20 cellular contexts compared by ENCODE assay signal in the genomic region with DNA sequence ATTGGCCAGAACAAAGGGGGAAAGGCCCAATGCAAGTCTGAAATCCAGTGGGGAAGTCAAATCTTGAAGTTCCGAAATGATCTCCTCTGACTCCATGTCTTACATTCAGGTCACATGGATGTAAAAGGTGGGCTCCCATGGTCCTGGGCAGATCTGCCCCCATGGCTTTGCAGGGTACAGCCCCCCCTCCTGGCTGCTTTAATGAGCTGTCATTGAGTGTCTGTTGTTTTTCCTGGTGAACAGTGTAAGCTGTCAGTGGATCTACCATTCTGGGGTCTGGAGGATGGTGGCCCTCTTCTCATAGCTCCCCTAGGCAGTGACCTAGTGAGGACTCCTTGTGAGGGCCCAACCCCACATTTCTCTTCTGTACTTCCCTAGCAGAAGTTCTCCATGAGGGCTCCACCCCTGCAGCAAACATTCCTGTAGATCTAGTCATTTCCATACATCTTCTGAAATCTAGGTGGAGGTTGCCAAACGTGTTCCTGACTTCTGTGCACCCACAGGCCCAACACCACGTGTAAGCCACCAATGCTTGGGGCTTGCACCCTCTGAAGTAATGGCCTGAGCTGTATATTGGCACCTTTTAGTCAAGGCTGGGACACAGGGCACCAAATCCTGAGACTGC. TPM values are rescaled to one million over a fixed set of nuclear protein-coding genes. Genes with fewer than 3 reads are reported as not detected.
DNase-seq lines count a peak whose midpoint lies in the region; ATAC-seq and TF ChIP-seq lines count a peak whose summit lies in the region.
"Had no signal": no experiment of that assay in that cellular context is flagged by ENCODE, and none has a peak within 500 bp of the region (broad histone marks: within the 10 kb centered on the region; RNA-seq: fewer than 3 reads in every experiment).

No MANE protein-coding gene starts in this region.

- no peak overlapping the region for H3K23ac ChIP-seq in H9 (ENCODE audit: insufficient read length, low read depth, low read length)

- H4K5ac ChIP-seq in H9 (ENCODE audit: insufficient read length, low read depth, low read length): no peak overlapping the region

- no peaks in the 10 kb centered on the region for H3K79me2 ChIP-seq in mammary epithelial cell (ENCODE audit: insufficient read depth, low read length)
- H3K79me2 ChIP-seq in neural progenitor cell (ENCODE audit: low read depth): no peaks in the 10 kb centered on the region
- no peaks in the 10 kb centered on the region for H3K79me2 ChIP-seq in H9 (ENCODE audit: insufficient read depth, low read length)

- H3K27me3 Mint-ChIP-seq in neural progenitor cell (ENCODE audit: insufficient read depth, low read depth) (no peaks in the 10 kb centered on the region), H9 (ENCODE audit: low read depth) (no peaks in the 10 kb centered on the region)

- no peak overlapping the region for H2BK20ac ChIP-seq in H9 (ENCODE audit: low read depth, low read length, poor library complexity, severe bottlenecking)

- DNase-seq in GM12865 (ENCODE audit: low read depth) (no peak), mammary epithelial cell (peak; percentile 51), neural progenitor cell (ENCODE audit: low spot score) (no peak), SJCRH30 (no peak), ecto neural progenitor cell (ENCODE audit: low spot score) (no peak), H9 (no peak)
- DNase-seq: CD8-positive, alpha-beta memory T cell; NCI-H1436 treated with DMSO at 0.1 percent for 48 hours; NCI-H69; Right ventricle myocardium superior had no signal

- dilution Hi-C loops in mammary epithelial cell (cut with HindIII; ENCODE audit: low sequenced_read_pairs): no loop called here

- no peaks in the 10 kb centered on the region for H3K79me1 ChIP-seq in H9 (ENCODE audit: insufficient read depth, low read depth, low read length, poor library complexity, severe bottlenecking)

- H3K4me1 Mint-ChIP-seq in neural progenitor cell: no peaks in the 10 kb centered on the region
- H3K4me1 Mint-ChIP-seq in H9: no peaks in the 10 kb centered on the region
- H3K4me1 Mint-ChIP-seq: CD8-positive, alpha-beta memory T cell; IgD-negative memory B cell had no signal

- 50% methylated on average over 2 of the region's 3 CpGs for WGBS in mammary epithelial cell (ENCODE audit: low coverage, missing lambda C conversion rate)
- no CpG with 5 or more reads among the region's 3 CpGs for WGBS in H9 (ENCODE audit: extremely low coverage, insufficient read length, low lambda C conversion rate)

- H3K56ac ChIP-seq in H9 (ENCODE audit: insufficient read length, low read depth, low read length): no peak overlapping the region

- H3K9ac ChIP-seq in mammary epithelial cell (ENCODE audit: insufficient read depth, low read length): no peak overlapping the region
- H3K9ac ChIP-seq in neural progenitor cell: no peak overlapping the region
- no peak overlapping the region for H3K9ac ChIP-seq in H9 (ENCODE audit: extremely low read depth, insufficient read length, low read length)

- H3F3A ChIP-seq in neural progenitor cell (ENCODE audit: low read depth): no peaks in the 10 kb centered on the region

- H3K27ac ChIP-seq in mammary epithelial cell (ENCODE audit: insufficient read depth, low read depth, low read length) (no peak overlapping the region), neural progenitor cell (no peak overlapping the region), SJCRH30 (no peak overlapping the region), H9 (ENCODE audit: insufficient read length, low read depth, low read length) (no peak overlapping the region)

- no peak overlapping the region for H3K14ac ChIP-seq in H9 (ENCODE audit: insufficient read depth, low read length)

- H3K27ac Mint-ChIP-seq in neural progenitor cell: no peak overlapping the region
- no peak overlapping the region for H3K27ac Mint-ChIP-seq in H9
- H3K27ac Mint-ChIP-seq: IgD-negative memory B cell had no signal

- no peak overlapping the region for H3K18ac ChIP-seq in H9 (ENCODE audit: insufficient read length, low read depth, low read length)

- peaks cover 5% of the 10 kb centered on the region for H3K9me3 ChIP-seq in mammary epithelial cell (replicated peaks; ENCODE audit: insufficient read depth, low read length)
- no peaks in the 10 kb centered on the region for H3K9me3 ChIP-seq in neural progenitor cell (ENCODE audit: low read depth)
- H3K9me3 ChIP-seq in SJCRH30 (replicated peaks): no peaks in the 10 kb centered on the region
- H3K9me3 ChIP-seq in H9 (ENCODE audit: control insufficient read depth, low read depth, low read length): no peaks in the 10 kb centered on the region
- H3K9me3 ChIP-seq: HAP-1 had no signal

- H2AK5ac ChIP-seq in H9 (ENCODE audit: insufficient read length, low read length): no peak overlapping the region

- H3K4me2 ChIP-seq in mammary epithelial cell (ENCODE audit: insufficient read depth, low read depth, low read length) (peak overlapping the region; percentile 52), neural progenitor cell (no peak overlapping the region), H9 (ENCODE audit: insufficient read depth, insufficient read length, low read length) (no peak overlapping the region)

- H4K91ac ChIP-seq in H9 (ENCODE audit: insufficient read length, low read depth, low read length): no peak overlapping the region

- CTCF ChIA-PET in mammary epithelial cell (lab: Charles Lee; ENCODE audit: low non-redundant PET): no interaction called here

- H2AFZ ChIP-seq in mammary epithelial cell (ENCODE audit: low read depth, low read length) (peak overlapping the region; percentile 76), neural progenitor cell (replicated peaks) (no peak overlapping the region), H9 (ENCODE audit: low read length) (no peak overlapping the region)

- peak; percentile 46 for ATAC-seq in HG03342 (IDR thresholded peaks at IDR 0.05; ENCODE audit: unreplicated experiment)
- ATAC-seq in GM18907 (IDR thresholded peaks at IDR 0.05; ENCODE audit: unreplicated experiment): no peak
- ATAC-seq: Panc1, SK-N-SH treated with all-trans-retinoic acid at 6 μM for 48 hours had no signal

- H3K36me3 Mint-ChIP-seq in neural progenitor cell (no peaks in the 10 kb centered on the region), H9 (ENCODE audit: insufficient read depth in 1 of 3, low read depth in 3 of 3) (peaks cover 9 to 13% (median 12%) of the 10 kb centered on the region in 3 experiments; a peak in 5 of 7 replicates)

- H3K36me3 ChIP-seq in mammary epithelial cell (ENCODE audit: insufficient read depth, low read length): no peaks in the 10 kb centered on the region
- no peaks in the 10 kb centered on the region for H3K36me3 ChIP-seq in neural progenitor cell
- H3K36me3 ChIP-seq in SJCRH30: no peaks in the 10 kb centered on the region
- H3K36me3 ChIP-seq: HAP-1 had no signal

- H3K27me3 ChIP-seq in mammary epithelial cell (ENCODE audit: insufficient read depth, low read length): no peaks in the 10 kb centered on the region
- H3K27me3 ChIP-seq in neural progenitor cell: no peaks in the 10 kb centered on the region
- H3K27me3 ChIP-seq in SJCRH30: no peaks in the 10 kb centered on the region
- H3K27me3 ChIP-seq in H9 (ENCODE audit: insufficient read depth, low read length): no peaks in the 10 kb centered on the region

- H2BK15ac ChIP-seq in H9 (ENCODE audit: low read depth, low read length): no peak overlapping the region

- no peaks in the 10 kb centered on the region for H4K20me1 ChIP-seq in mammary epithelial cell (ENCODE audit: insufficient read depth, low read length)
- H4K20me1 ChIP-seq in neural progenitor cell (ENCODE audit: low read depth): no peaks in the 10 kb centered on the region
- no peaks in the 10 kb centered on the region for H4K20me1 ChIP-seq in H9 (ENCODE audit: control insufficient read depth, insufficient read depth, insufficient read length)

- H3K4me1 ChIP-seq in mammary epithelial cell (ENCODE audit: insufficient read depth, low read length) (peaks cover 11% of the 10 kb centered on the region), neural progenitor cell (no peaks in the 10 kb centered on the region), SJCRH30 (no peaks in the 10 kb centered on the region), H9 (ENCODE audit: insufficient read depth, low read length) (no peaks in the 10 kb centered on the region)
- H3K4me1 ChIP-seq: HAP-1 had no signal

- H2BK120ac ChIP-seq in H9 (ENCODE audit: low read depth, low read length, poor library complexity, severe bottlenecking): no peak overlapping the region

- in situ Hi-C loops in mammary epithelial cell (cut with MboI; ENCODE audit: low sequenced_read_pairs in 2 of 2): loop anchor here in 1 of 2 donors (25.0 kb wide), 1 partner anchor 93 kb away; a partner anchor contains a TSS

- H4K8ac ChIP-seq in H9 (replicated peaks; ENCODE audit: insufficient read length, low read depth, low read length): no peak overlapping the region

- H3K4me3 ChIP-seq in GM12865 (ENCODE audit: low read depth, low read length) (no peak overlapping the region), mammary epithelial cell (replicated peaks in 1 of 3; ENCODE audit: insufficient read depth in 1 of 3, low read depth in 2 of 3, low read length in 3 of 3) (no peak overlapping the region), neural progenitor cell (no peak overlapping the region), SJCRH30 (no peak overlapping the region)
- H3K4me3 ChIP-seq: HAP-1 had no signal

- TF ChIP-seq CTCF in GM12865 (IDR thresholded peaks at IDR 0.05; ENCODE audit: insufficient read depth, low read depth, low read length, missing control alignments) (peak; percentile 19), mammary epithelial cell (conservative IDR thresholded peaks at IDR 0.05 in 1 of 2, IDR thresholded peaks at IDR 0.05 in 1 of 2; ENCODE audit: extremely low read depth in 1 of 2, insufficient read depth in 1 of 2, low read depth in 1 of 2, low read length in 2 of 2) (no peak), neural progenitor cell (IDR thresholded peaks at IDR 0.05) (peak; percentile 5), H9 (conservative IDR thresholded peaks at IDR 0.05) (no peak)

- no TSS peak for BruUV-seq in mammary epithelial cell (replicated peaks; lab: Mats Ljungman, UMichigan)

- H2BK5ac ChIP-seq in H9 (ENCODE audit: insufficient read length, low read length): no peak overlapping the region

- H3K4me3 Mint-ChIP-seq in neural progenitor cell: no peak overlapping the region
- H3K4me3 Mint-ChIP-seq in H9: no peak overlapping the region
- H3K4me3 Mint-ChIP-seq: CD8-positive, alpha-beta memory T cell; IgD-negative memory B cell had no signal

- intact Hi-C loops in mammary epithelial cell (cut with micrococcal nuclease): no loop called here

- no peak overlapping the region for H2BK12ac ChIP-seq in H9 (ENCODE audit: insufficient read length, low read depth, low read length)

- H3K9me3 Mint-ChIP-seq in neural progenitor cell (peaks cover 2% of the 10 kb centered on the region), H9 (peaks cover 11 to 15% of the 10 kb centered on the region in 2 experiments)

- H3K23me2 ChIP-seq in H9 (ENCODE audit: insufficient read length, low read depth, low read length, poor library complexity, severe bottlenecking): no peaks in the 10 kb centered on the region

- no peak overlapping the region for H3K4ac ChIP-seq in H9 (ENCODE audit: low read depth, low read length)

- no peak overlapping the region for H3T11ph ChIP-seq in H9 (ENCODE audit: low read length)

RNA-seq across cellular contexts. Expression of a gene that starts 9.3 kb away (rescaled TPM):
- total RNA-seq in mammary epithelial cell: 1 to 10 TPM; 1.4 to 3.5 TPM
- polyA plus RNA-seq in mammary epithelial cell: 3.4 TPM
- polyA minus RNA-seq in mammary epithelial cell: not detected
- not detected in 2 replicates for total RNA-seq in neural progenitor cell (ENCODE audit: low replicate concordance)
- total RNA-seq in SJCRH30 (2014; rRNA removed; shearing (Covaris generic)): not detected in 2 replicates
- not detected in 2 replicates for total RNA-seq in H9 (2021)
- total RNA-seq: CD8-positive, alpha-beta memory T cell; LHCN-M2; T-helper 1 cell treated with Interleukin-12 subunit alpha and Interleukin-12 subunit beta and Interleukin-4 antibody, amounts not matched to agents 30 ng/mL and 1 ng/mL, for 36 hours had no signal
- polyA plus RNA-seq: AG04450; BJ; CD8-positive, alpha-beta memory T cell; IgD-negative memory B cell had no signal

Comparison
In these comparisons a context has a peak if more than half of its experiments do, and no peak if none do; other contexts are left out.
1. CTCF ChIP-seq: peak in GM12865 (single experiment) and neural progenitor cell (single experiment); none in mammary epithelial cell (0 of 2) and H9 (single experiment).